In genomic region chr11:129814244-129814992, GRCh38 we compare ENCODE assay signal across 9 cellular contexts. TPM values are rescaled to one million over a fixed set of nuclear protein-coding genes. Genes with fewer than 3 reads are reported as not detected.
A peak's percentile ranks its signal among the peaks of the same experiment; 100 is the strongest.
DNase-seq lines count a peak whose midpoint lies in the region; ATAC-seq, FAIRE-seq and TF ChIP-seq lines count a peak whose summit lies in the region.
"Had no signal": no experiment of that assay in that cellular context is flagged by ENCODE, and none has a peak within 500 bp of the region (broad histone marks: within the 10 kb centered on the region; RNA-seq: fewer than 3 reads in every experiment).

No MANE protein-coding gene starts in this region.

- H3K4me2 ChIP-seq in DND-41 (ENCODE audit: insufficient read depth, low read length), result no peak overlapping the region

- H3K27ac ChIP-seq in DND-41 (ENCODE audit: low read length) (no peak overlapping the region), kidney (ENCODE audit: low read depth in 2 of 2, low read length in 2 of 2) (no peak overlapping the region)
- H3K27ac ChIP-seq: psoas muscle had no signal

- H3K4me3 ChIP-seq in DND-41 (ENCODE audit: low read depth in 1 of 2, low read length in 2 of 2) (no peak overlapping the region), kidney (ENCODE audit: low read length in 2 of 2) (no peak overlapping the region)
- H3K4me3 ChIP-seq: psoas muscle had no signal

- H2AFZ ChIP-seq in DND-41 (ENCODE audit: low read depth, low read length), result no peak overlapping the region

- H3K27ac Mint-ChIP-seq in activated naive CD4-positive, alpha-beta T cell treated with anti-CD3 and anti-CD28 coated beads for 36 hours, result peak overlapping the region; percentile 78
- H3K27ac Mint-ChIP-seq in osteocyte (ENCODE audit: unreplicated experiment), result no peak overlapping the region

- H3K9ac ChIP-seq in DND-41 (ENCODE audit: low read depth, low read length) (no peak overlapping the region), kidney (ENCODE audit: low read length in 2 of 2) (no peak overlapping the region)

- peaks cover 4% of the 10 kb centered on the region for H3K36me3 Mint-ChIP-seq in activated naive CD4-positive, alpha-beta T cell treated with anti-CD3 and anti-CD28 coated beads for 36 hours (ENCODE audit: low read depth)
- H3K36me3 Mint-ChIP-seq in osteocyte (ENCODE audit: unreplicated experiment), result no peaks in the 10 kb centered on the region

- peaks cover 3% of the 10 kb centered on the region for H3K27me3 ChIP-seq in DND-41 (ENCODE audit: insufficient read depth, low read length, poor library complexity)

- peaks cover 52% of the 10 kb centered on the region for H3K4me1 Mint-ChIP-seq in activated naive CD4-positive, alpha-beta T cell treated with anti-CD3 and anti-CD28 coated beads for 36 hours (ENCODE audit: low read depth)
- H3K4me1 Mint-ChIP-seq in osteocyte (ENCODE audit: unreplicated experiment), result peaks cover 14% of the 10 kb centered on the region

- H3K9me3 Mint-ChIP-seq in activated naive CD4-positive, alpha-beta T cell treated with anti-CD3 and anti-CD28 coated beads for 36 hours, result peaks cover 2% of the 10 kb centered on the region
- no peaks in the 10 kb centered on the region for H3K9me3 Mint-ChIP-seq in osteocyte (ENCODE audit: unreplicated experiment)

- no peaks in the 10 kb centered on the region for H3K9me3 ChIP-seq in DND-41 (ENCODE audit: insufficient read depth, low read length, severe bottlenecking)
- no peaks in the 10 kb centered on the region for H3K9me3 ChIP-seq in kidney (ENCODE audit: control insufficient read depth in 1 of 2, low read length in 2 of 2)
- H3K9me3 ChIP-seq: psoas muscle had no signal

- H3K4me3 Mint-ChIP-seq in activated naive CD4-positive, alpha-beta T cell treated with anti-CD3 and anti-CD28 coated beads for 36 hours, result peak overlapping the region; percentile 79
- no peak overlapping the region for H3K4me3 Mint-ChIP-seq in osteocyte (ENCODE audit: unreplicated experiment)

- H4K20me1 ChIP-seq in DND-41 (ENCODE audit: insufficient read depth, low read length), result no peaks in the 10 kb centered on the region

- peaks cover 2% of the 10 kb centered on the region for H3K27me3 Mint-ChIP-seq in activated naive CD4-positive, alpha-beta T cell treated with anti-CD3 and anti-CD28 coated beads for 36 hours (ENCODE audit: low read depth)
- H3K27me3 Mint-ChIP-seq in osteocyte (ENCODE audit: unreplicated experiment), result peaks cover 59% of the 10 kb centered on the region

- H3K79me2 ChIP-seq in DND-41 (ENCODE audit: insufficient read depth, low read length), result no peaks in the 10 kb centered on the region

- intact Hi-C loops in activated naive CD4-positive, alpha-beta T cell treated with anti-CD3 and anti-CD28 coated beads for 36 hours (cut with micrococcal nuclease), result loop anchor here (1.0 to 10.0 kb wide), 5 partner anchors 11 to 500 kb away; partner anchors contain the start of genes APLP2, PRDM10 and ZBTB44
- intact Hi-C loops in kidney (cut with DNase I), result no loop called here

- no peaks in the 10 kb centered on the region for H3K4me1 ChIP-seq in DND-41 (ENCODE audit: insufficient read depth, low read length)
- H3K4me1 ChIP-seq in kidney (ENCODE audit: control insufficient read depth in 1 of 2, insufficient read depth in 1 of 2, low read depth in 1 of 2, low read length in 2 of 2), result peaks cover 0 to 2% of the 10 kb centered on the region in 2 donors
- H3K4me1 ChIP-seq: psoas muscle had no signal

- no peak for TF ChIP-seq CTCF in DND-41 (IDR thresholded peaks at IDR 0.05; ENCODE audit: borderline replicate concordance, extremely low read depth, low read length, poor library complexity, severe bottlenecking)
- TF ChIP-seq CTCF in osteocyte (IDR thresholded peaks at IDR 0.05), result no peak
- no peak for TF ChIP-seq CTCF in kidney (IDR thresholded peaks at IDR 0.05; ENCODE audit: borderline replicate concordance, extremely low read depth, insufficient read depth)

- FAIRE-seq in kidney (lab: Jason Lieb, UNC), result no peak

- DNase-seq in DND-41 (peak; percentile 35), osteocyte (ENCODE audit: extremely low spot score, unreplicated experiment) (no peak), C1 segment of cervical spinal cord (lab: John Stamatoyannopoulos, UW) (no peak), kidney (no peak)
- DNase-seq in activated CD4-positive, alpha-beta T cell treated with anti-CD3 and anti-CD28 coated beads for 1 hour, result peak; percentile 58
- peak; percentile 90 for DNase-seq in activated naive CD4-positive, alpha-beta T cell treated with anti-CD3 and anti-CD28 coated beads for 36 hours
- DNase-seq in stimulated activated CD4-positive, alpha-beta T cell treated with anti-CD3 and anti-CD28 coated beads, Interleukin-2, amount 100 ng/mL, for 48 hours, result peak; percentile 70
- DNase-seq: psoas muscle had no signal

- CTCF ChIA-PET in activated naive CD4-positive, alpha-beta T cell treated with anti-CD3 and anti-CD28 coated beads for 36 hours (lab: Charles Lee), result interaction anchor here (0.9 to 1.6 kb wide), 2 partner anchors 11 to 318 kb away, joined by 3 to 6 read pairs; no protein-coding TSS in a partner anchor

- H3K36me3 ChIP-seq in DND-41 (ENCODE audit: insufficient read depth, low read length) (no peaks in the 10 kb centered on the region), kidney (ENCODE audit: control insufficient read depth in 1 of 2, insufficient read depth in 2 of 2, low read length in 2 of 2) (no peaks in the 10 kb centered on the region)

- ATAC-seq in DND-41 (ENCODE audit: insufficient read depth, low read depth) (peak; percentile 73), GM19395 (IDR thresholded peaks at IDR 0.05; ENCODE audit: unreplicated experiment) (no peak)
- ATAC-seq: psoas muscle had no signal

RNA-seq across cellular contexts. Expression of gene TMEM45B, which starts 1.2 kb away (rescaled TPM):
- 1 to 10 TPM; 3.8 to 3.9 TPM for total RNA-seq in activated naive CD4-positive, alpha-beta T cell treated with anti-CD3 and anti-CD28 coated beads for 36 hours
- total RNA-seq in osteocyte, result not detected in 2 replicates
- total RNA-seq in kidney, result 17.7 TPM
- 37.5 TPM for polyA plus RNA-seq in kidney (ENCODE audit: insufficient read depth, low read depth, low replicate concordance)
- total RNA-seq: psoas muscle had no signal

Comparison
In these comparisons a context has a peak if more than half of its experiments do, and no peak if none do; other contexts are left out.
1. DNase-seq: peak in DND-41 (single experiment), activated CD4-positive, alpha-beta T cell treated with anti-CD3 and anti-CD28 coated beads for 1 hour (single experiment), activated naive CD4-positive, alpha-beta T cell treated with anti-CD3 and anti-CD28 coated beads for 36 hours (single experiment) and stimulated activated CD4-positive, alpha-beta T cell treated with anti-CD3 and anti-CD28 coated beads, Interleukin-2, amount 100 ng/mL, for 48 hours (2 of 2); none in osteocyte (single experiment), C1 segment of cervical spinal cord (0 of 14) and kidney (single experiment).